ENCODE assay signal across 12 cellular contexts in the genomic region with DNA sequence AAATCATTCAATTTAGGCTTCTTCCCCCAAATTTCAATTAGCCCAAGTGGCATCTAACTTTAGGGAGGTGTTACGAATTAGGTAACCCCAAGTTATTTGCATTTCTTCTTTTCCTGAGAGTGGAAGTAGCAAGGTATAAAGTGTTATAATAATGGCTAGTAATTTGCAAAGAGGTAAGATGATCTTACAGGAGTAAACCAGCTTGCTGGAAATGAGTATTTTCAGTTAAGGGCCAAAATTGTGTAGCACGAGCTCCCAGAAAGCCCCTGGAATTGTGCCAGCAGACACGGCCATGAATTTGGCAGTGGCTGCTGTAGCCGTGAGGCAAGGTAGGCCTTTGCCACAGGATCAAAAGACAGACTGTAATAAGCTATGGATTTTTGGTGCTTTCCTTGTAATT. TPM values are rescaled to one million over a fixed set of nuclear protein-coding genes. Genes with fewer than 3 reads are reported as not detected.
DNase-seq lines count a peak whose midpoint lies in the region; ATAC-seq and TF ChIP-seq lines count a peak whose summit lies in the region.
"Had no signal": no experiment of that assay in that cellular context is flagged by ENCODE, and none has a peak within 500 bp of the region (broad histone marks: within the 10 kb centered on the region; RNA-seq: fewer than 3 reads in every experiment).

No MANE protein-coding gene starts in this region.

- H3K4me3 ChIP-seq in right cardiac atrium (ENCODE audit: low read length), result no peak overlapping the region
- no peak overlapping the region for H3K4me3 ChIP-seq in smooth muscle cell

- H3K4me1 Mint-ChIP-seq in T-helper 17 cell (no peaks in the 10 kb centered on the region), natural killer cell (no peaks in the 10 kb centered on the region)

- H3K27me3 Mint-ChIP-seq in T-helper 17 cell (no peaks in the 10 kb centered on the region), natural killer cell (ENCODE audit: low read depth in 2 of 2) (no peaks in the 10 kb centered on the region)
- H3K27me3 Mint-ChIP-seq: activated naive CD8-positive, alpha-beta T cell treated with anti-CD3 and anti-CD28 coated beads for 36 hours had no signal

- intact Hi-C loops in right cardiac atrium (cut with DNase I), result no loop called here
- intact Hi-C loops in natural killer cell (cut with micrococcal nuclease), result no loop called here

- DNase-seq in DMS79 treated with DMSO at 0.1 percent for 48 hours (lab: John Stamatoyannopoulos, UW) (peak; percentile 79), T-helper 17 cell (peak in 1 of 3 donors; percentile 14), right cardiac atrium (peak in 2 of 3 donors; percentile 34 to 59), DMS153 treated with DMSO at 0.1 percent for 48 hours (lab: John Stamatoyannopoulos, UW; ENCODE audit: unreplicated experiment) (no peak), smooth muscle cell (lab: John Stamatoyannopoulos, UW; ENCODE audit: unreplicated experiment) (no peak), natural killer cell (no peak)
- DNase-seq: activated naive CD8-positive, alpha-beta T cell treated with anti-CD3 and anti-CD28 coated beads for 36 hours; BE2C; erythroblast had no signal

- H3K27me3 ChIP-seq in right cardiac atrium (ENCODE audit: control insufficient read depth, insufficient read depth), result no peaks in the 10 kb centered on the region
- H3K27me3 ChIP-seq in smooth muscle cell (ENCODE audit: low read depth), result no peaks in the 10 kb centered on the region
- H3K27me3 ChIP-seq: BE2C had no signal

- no peaks in the 10 kb centered on the region for H3F3A ChIP-seq in smooth muscle cell (ENCODE audit: low read depth)

- H3K4me3 Mint-ChIP-seq in T-helper 17 cell (no peak overlapping the region), natural killer cell (no peak overlapping the region)
- H3K4me3 Mint-ChIP-seq: activated naive CD8-positive, alpha-beta T cell treated with anti-CD3 and anti-CD28 coated beads for 36 hours had no signal

- H3K4me1 ChIP-seq in right cardiac atrium (ENCODE audit: control insufficient read depth, insufficient read depth, low read length) (no peaks in the 10 kb centered on the region), smooth muscle cell (ENCODE audit: low read depth) (no peaks in the 10 kb centered on the region)
- H3K4me1 ChIP-seq: BE2C had no signal

- no peaks in the 10 kb centered on the region for H3K79me2 ChIP-seq in smooth muscle cell (ENCODE audit: low read depth)

- H4K20me1 ChIP-seq in smooth muscle cell (ENCODE audit: low read depth), result no peaks in the 10 kb centered on the region

- no peaks in the 10 kb centered on the region for H3K36me3 ChIP-seq in smooth muscle cell (ENCODE audit: low read depth)
- H3K36me3 ChIP-seq: BE2C had no signal

- no peak for TF ChIP-seq CTCF in smooth muscle cell (IDR thresholded peaks at IDR 0.05; ENCODE audit: borderline replicate concordance, insufficient read depth, poor library complexity, severe bottlenecking)
- TF ChIP-seq CTCF in natural killer cell (IDR thresholded peaks at IDR 0.05), result no peak

- H2AFZ ChIP-seq in smooth muscle cell (ENCODE audit: low read depth), result no peak overlapping the region

- no peaks in the 10 kb centered on the region for H3K9me3 Mint-ChIP-seq in natural killer cell

- H3K27ac Mint-ChIP-seq in T-helper 17 cell (peak overlapping the region; percentile 14), natural killer cell (no peak overlapping the region)
- H3K27ac Mint-ChIP-seq: activated naive CD8-positive, alpha-beta T cell treated with anti-CD3 and anti-CD28 coated beads for 36 hours had no signal

- H3K36me3 Mint-ChIP-seq in T-helper 17 cell (ENCODE audit: low read depth) (peaks cover 6% of the 10 kb centered on the region), natural killer cell (no peaks in the 10 kb centered on the region)
- H3K36me3 Mint-ChIP-seq: activated naive CD8-positive, alpha-beta T cell treated with anti-CD3 and anti-CD28 coated beads for 36 hours had no signal

- peak; percentile 74 for ATAC-seq in HG03442 (IDR thresholded peaks at IDR 0.05; ENCODE audit: unreplicated experiment)
- ATAC-seq in T-helper 17 cell, result peak; percentile 39
- no peak for ATAC-seq in right cardiac atrium
- no peak for ATAC-seq in natural killer cell
- no peak for ATAC-seq in HG03025 (IDR thresholded peaks at IDR 0.05; ENCODE audit: low FRiP score, unreplicated experiment)
- ATAC-seq: activated CD4-positive, CD25-positive, alpha-beta regulatory T cell treated with anti-CD3 and anti-CD28 coated beads, Interleukin-2, amount 50 U/mL, for 24 hours had no signal

- H3K27ac ChIP-seq in right cardiac atrium (ENCODE audit: low read length) (no peak overlapping the region), smooth muscle cell (ENCODE audit: low read depth) (no peak overlapping the region)

- H3K9me3 ChIP-seq in T-helper 17 cell (ENCODE audit: control insufficient read depth, low read length, poor library complexity, severe bottlenecking) (no peaks in the 10 kb centered on the region), right cardiac atrium (ENCODE audit: control insufficient read depth, low read length) (no peaks in the 10 kb centered on the region), smooth muscle cell (replicated peaks; ENCODE audit: low read depth) (no peaks in the 10 kb centered on the region)
- H3K9me3 ChIP-seq: BE2C had no signal

- no peak overlapping the region for H3K9ac ChIP-seq in smooth muscle cell (ENCODE audit: low read depth)

- H3K4me2 ChIP-seq in smooth muscle cell, result no peak overlapping the region

- WGBS in right cardiac atrium, result 27% methylated on average over 4 of the region's 4 CpGs
- WGBS in smooth muscle cell (ENCODE audit: low lambda C conversion rate), result 87% methylated on average over 4 of the region's 4 CpGs

RNA-seq across cellular contexts. Expression of gene CITED2, which starts 38.0 kb away (rescaled TPM):
- total RNA-seq in T-helper 17 cell, result 100 to 1,000 TPM; 156 to 170 TPM
- total RNA-seq in right cardiac atrium, result 100 to 1,000 TPM in 3 of 4 donors, 10 to 100 TPM in 1; 67.9 to 138 (median 113) TPM
- 35.7 TPM for polyA plus RNA-seq in right cardiac atrium
- total RNA-seq in smooth muscle cell, result 209 and 213 TPM in 2 replicates
- polyA plus RNA-seq in smooth muscle cell, result 58.2 and 67.9 TPM in 2 replicates
- 100 to 1,000 TPM in 2 of 3 donors, 10 to 100 TPM in 1; 89.8 to 152 (median 112) TPM for total RNA-seq in natural killer cell

RNA-seq across cellular contexts. Expression of gene TXLNB, which starts 44.7 kb away (rescaled TPM):
- total RNA-seq in T-helper 17 cell (under 1 TPM; 0.42 to 0.52 TPM), right cardiac atrium (100 to 1,000 TPM in 2 of 4 donors, 10 to 100 TPM in 2; 66.0 to 136 (median 103) TPM), smooth muscle cell (not detected in 2 replicates), natural killer cell (under 1 TPM; 0.24 to 0.93 (median 0.50) TPM)
- polyA plus RNA-seq in right cardiac atrium (48.7 TPM), smooth muscle cell (not detected in 2 replicates)

Comparison
In these comparisons a context has a peak if more than half of its experiments do, and no peak if none do; other contexts are left out.
1. DNase-seq: peak in DMS79 treated with DMSO at 0.1 percent for 48 hours (single experiment) and right cardiac atrium (2 of 3); none in DMS153 treated with DMSO at 0.1 percent for 48 hours (single experiment), smooth muscle cell (single experiment) and natural killer cell (single experiment).
2. ATAC-seq: peak in HG03442 (single experiment) and T-helper 17 cell (single experiment); none in right cardiac atrium (0 of 2), natural killer cell (0 of 3) and HG03025 (single experiment).
3. RNA of gene TXLNB, which starts 44.7 kb away (total RNA-seq): 66.0 to 136 TPM in right cardiac atrium; 0.42 to 0.52 TPM in T-helper 17 cell, 0.24 to 0.93 TPM in natural killer cell and not detected in smooth muscle cell; every median in the first group is over 10 times any median in the second.